28 cellular contexts compared by ENCODE assay signal in the genomic region with DNA sequence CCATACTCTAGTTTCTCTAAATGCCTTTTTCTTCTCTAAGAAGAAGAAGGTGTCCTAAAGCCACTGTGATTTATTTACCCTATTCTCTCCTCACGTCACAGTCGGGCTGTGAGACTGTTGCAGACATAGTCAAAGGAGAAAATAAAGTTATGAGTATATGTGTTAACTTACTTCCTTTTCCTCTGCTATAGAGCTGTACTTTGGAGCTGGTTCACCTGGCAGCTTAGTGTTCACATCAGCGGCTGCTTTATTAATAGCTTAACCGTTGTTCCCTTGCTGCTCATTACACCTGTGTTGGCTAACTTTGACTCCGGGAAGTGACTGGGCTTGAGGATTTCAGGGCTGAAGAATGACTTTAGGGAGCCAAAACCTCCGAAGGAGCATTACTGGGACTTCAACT. TPM values are rescaled to one million over a fixed set of nuclear protein-coding genes. Genes with fewer than 3 reads are reported as not detected.
A peak's percentile ranks its signal among the peaks of the same experiment; 100 is the strongest.
DNase-seq lines count a peak whose midpoint lies in the region; ATAC-seq and TF ChIP-seq lines count a peak whose summit lies in the region.
"Had no signal": no experiment of that assay in that cellular context is flagged by ENCODE, and none has a peak within 500 bp of the region (broad histone marks: within the 10 kb centered on the region; RNA-seq: fewer than 3 reads in every experiment).

No MANE protein-coding gene starts in this region.

- H3K9me3 ChIP-seq in colonic mucosa, result no peaks in the 10 kb centered on the region
- H3K9me3 ChIP-seq in lung (ENCODE audit: control insufficient read depth in 2 of 2, insufficient read depth in 1 of 2, low read length in 1 of 2), result no peaks in the 10 kb centered on the region
- no peaks in the 10 kb centered on the region for H3K9me3 ChIP-seq in skeletal muscle tissue (ENCODE audit: control insufficient read depth in 3 of 3, low read length in 3 of 3)
- H3K9me3 ChIP-seq: Caco-2 had no signal

- H3K4me1 Mint-ChIP-seq in IgD-negative memory B cell, result peaks cover 22 to 30% (median 24%) of the 10 kb centered on the region in 3 donors

- 70 to 83% methylated on average over 6 of the region's 6 CpGs for WGBS in lung, 2 donors

- intact Hi-C loops in colonic mucosa (cut with DNase I), result no loop called here

- DNase-seq in colonic mucosa (peak; percentile 63), lung (ENCODE audit: low spot score) (no peak), GM20000 (ENCODE audit: low spot score) (no peak), NCI-H345 treated with DMSO at 0.1 percent for 48 hours (lab: John Stamatoyannopoulos, UW; ENCODE audit: unreplicated experiment) (no peak)
- DNase-seq: activated CD4-positive, alpha-beta T cell treated with anti-CD3 and anti-CD28 coated beads for 4 hours; activated CD8-positive, alpha-beta memory T cell treated with anti-CD3 and anti-CD28 coated beads for 24 hours; activated gamma-delta T cell; activated T-cell treated with anti-CD3 and anti-CD28 coated beads, Interleukin-2, amount 50 U/mL, for 1 hour; Caco-2; cerebellar nuclear complex; DMS79 treated with DMSO at 0.1 percent for 48 hours; effector CD4-positive, alpha-beta T cell; foreskin fibroblast; hippocampal formation; immature natural killer cell; mesenchymal stem cell; natural killer cell; NCI-H1694 had no signal

- H3K9me3 Mint-ChIP-seq in IgD-negative memory B cell, result no peaks in the 10 kb centered on the region
- H3K9me3 Mint-ChIP-seq: immature natural killer cell; natural killer cell; T-helper 2 cell treated with Interferon-gamma antibody and Interleukin-4, amounts not matched to agents 5 μg/mL and 100 μg/mL, for 36 hours had no signal

- no peak for ATAC-seq in lung (ENCODE audit: insufficient read depth, low FRiP score)
- no peak for ATAC-seq in GM19463 (IDR thresholded peaks at IDR 0.05; ENCODE audit: unreplicated experiment)
- ATAC-seq: natural killer cell, sciatic nerve had no signal

- H3K4me3 ChIP-seq in colonic mucosa (no peak overlapping the region), lung (no peak overlapping the region), skeletal muscle tissue (ENCODE audit: low read length in 3 of 3) (peak overlapping the region in 1 of 3 donors; percentile 32)
- H3K4me3 ChIP-seq: BLaER1 had no signal

- peak overlapping the region in 1 of 4 donors; percentile 74 for H3K4me3 Mint-ChIP-seq in IgD-negative memory B cell
- H3K4me3 Mint-ChIP-seq: immature natural killer cell; natural killer cell; T-helper 2 cell treated with Interferon-gamma antibody and Interleukin-4, amounts not matched to agents 5 μg/mL and 100 μg/mL, for 36 hours had no signal

- no peak for TF ChIP-seq CTCF in colonic mucosa (IDR thresholded peaks at IDR 0.05)
- no peak for TF ChIP-seq CTCF in lung (IDR thresholded peaks at IDR 0.05; ENCODE audit: control extremely low read depth, extremely low read depth)
- no peak for TF ChIP-seq CTCF in GM20000 (IDR thresholded peaks at IDR 0.05; ENCODE audit: extremely low read depth, missing control alignments)

- H3K27ac ChIP-seq in colonic mucosa (peak overlapping the region; percentile 91), lung (ENCODE audit: low read depth in 1 of 2, low read length in 1 of 2) (peak overlapping the region; percentile 64 to 72), skeletal muscle tissue (ENCODE audit: low read depth, low read length) (peak overlapping the region; percentile 94)
- H3K27ac ChIP-seq: BLaER1, KMS-11, parathyroid adenoma had no signal

- H3K36me3 Mint-ChIP-seq in IgD-negative memory B cell, result peaks cover 3% of the 10 kb centered on the region
- H3K36me3 Mint-ChIP-seq: natural killer cell had no signal

- H3K27me3 ChIP-seq in colonic mucosa (no peaks in the 10 kb centered on the region), lung (ENCODE audit: control insufficient read depth, insufficient read depth) (no peaks in the 10 kb centered on the region), skeletal muscle tissue (ENCODE audit: control insufficient read depth in 3 of 3, insufficient read depth in 3 of 3, low read length in 3 of 3) (no peaks in the 10 kb centered on the region)

- H3K27me3 Mint-ChIP-seq in IgD-negative memory B cell, result no peaks in the 10 kb centered on the region

- H3K4me1 ChIP-seq in colonic mucosa, result peaks cover 12% of the 10 kb centered on the region
- peaks cover 2 to 5% of the 10 kb centered on the region in 2 donors for H3K4me1 ChIP-seq in lung (ENCODE audit: control insufficient read depth in 2 of 2, insufficient read depth in 2 of 2, low read length in 2 of 2)
- H3K4me1 ChIP-seq in skeletal muscle tissue (ENCODE audit: control insufficient read depth in 3 of 3, insufficient read depth in 3 of 3, low read length in 3 of 3), result peaks cover 20 to 31% (median 30%) of the 10 kb centered on the region in 3 donors
- H3K4me1 ChIP-seq: BLaER1, parathyroid adenoma had no signal

- H3K36me3 ChIP-seq in colonic mucosa (no peaks in the 10 kb centered on the region), lung (ENCODE audit: control insufficient read depth in 2 of 2, insufficient read depth in 2 of 2, low read length in 2 of 2) (peaks cover 0 to 3% of the 10 kb centered on the region in 2 donors), skeletal muscle tissue (ENCODE audit: control insufficient read depth in 3 of 3, insufficient read depth in 3 of 3, low read length in 3 of 3) (peaks cover 0 to 5% (median 4%) of the 10 kb centered on the region in 3 donors)
- H3K36me3 ChIP-seq: BLaER1 had no signal

- peak overlapping the region in 2 of 3 donors; percentile 6 to 98 for H3K27ac Mint-ChIP-seq in IgD-negative memory B cell
- H3K27ac Mint-ChIP-seq: immature natural killer cell; natural killer cell; T-helper 2 cell treated with Interferon-gamma antibody and Interleukin-4, amounts not matched to agents 5 μg/mL and 100 μg/mL, for 36 hours had no signal

- peak overlapping the region in 1 of 2 donors; percentile 99 for H3K9ac ChIP-seq in colonic mucosa (ENCODE audit: low read depth in 2 of 2, low read length in 2 of 2)
- H3K9ac ChIP-seq in skeletal muscle tissue (ENCODE audit: low read depth in 1 of 3, low read length in 3 of 3), result peak overlapping the region in 2 of 3 donors; percentile 54 to 70
- H3K9ac ChIP-seq: BLaER1, KMS-11, parathyroid adenoma had no signal

RNA-seq across cellular contexts. Expression of a gene that starts 3.6 kb away (rescaled TPM):
- 2.2 TPM for polyA plus RNA-seq in IgD-negative memory B cell
- 10 to 100 TPM; 52.1 to 88.5 TPM for total RNA-seq in colonic mucosa
- total RNA-seq in lung, result 10 to 100 TPM; 50.8 to 52.3 TPM
- polyA plus RNA-seq in lung, result 10 to 100 TPM; 19.9 to 28.4 TPM
- 3.7 TPM for total RNA-seq in skeletal muscle tissue

RNA-seq across cellular contexts. Expression of a gene that starts 5.7 kb away (rescaled TPM):
- polyA plus RNA-seq in IgD-negative memory B cell (0.98 TPM), lung (1 to 10 TPM; 3.4 to 3.7 TPM)
- total RNA-seq in colonic mucosa (1 to 10 TPM; 5.7 to 8.0 TPM), lung (10 to 100 TPM in 1 of 2 donors, 1 to 10 TPM in 1; 7.1 to 34.4 TPM), skeletal muscle tissue (13.0 TPM)

RNA-seq across cellular contexts. Expression of a gene that starts 24.1 kb away (rescaled TPM):
- polyA plus RNA-seq in IgD-negative memory B cell, result 0.14 TPM
- 10 to 100 TPM; 12.0 to 25.5 TPM for total RNA-seq in colonic mucosa
- total RNA-seq in lung, result 100 to 1,000 TPM; 123 to 130 TPM
- 10 to 100 TPM; 27.7 to 59.9 TPM for polyA plus RNA-seq in lung
- not detected for total RNA-seq in skeletal muscle tissue
- total RNA-seq: H4 had no signal

RNA-seq across cellular contexts. Expression of a gene that starts 32.0 kb away (rescaled TPM):
- polyA plus RNA-seq in IgD-negative memory B cell, result not detected
- total RNA-seq in colonic mucosa, result 1 to 10 TPM; 5.0 to 9.6 TPM
- 1 to 10 TPM; 4.2 to 6.5 TPM for total RNA-seq in lung
- polyA plus RNA-seq in lung, result 1 to 10 TPM; 2.6 to 5.1 TPM
- total RNA-seq in skeletal muscle tissue, result not detected
- total RNA-seq: H4, HT1080, natural killer cell had no signal

RNA-seq across cellular contexts. Expression of a gene that starts 47.4 kb away (rescaled TPM):
- polyA plus RNA-seq in IgD-negative memory B cell (not detected), lung (100 to 1,000 TPM in 1 of 2 donors, 10 to 100 TPM in 1; 21.2 to 213 TPM)
- total RNA-seq in colonic mucosa (1 to 10 TPM; 1.9 to 2.3 TPM), lung (100 to 1,000 TPM; 158 to 203 TPM), skeletal muscle tissue (0.52 TPM)
- total RNA-seq: HT1080, natural killer cell had no signal
- polyA plus RNA-seq: immature natural killer cell had no signal

Comparison
In these comparisons a context has a peak if more than half of its experiments do, and no peak if none do; other contexts are left out.
1. RNA of a gene that starts 3.6 kb away (total RNA-seq): 52.1 to 88.5 TPM in colonic mucosa and 50.8 to 52.3 TPM in lung; 3.7 TPM in skeletal muscle tissue (single experiment); every median in the first group is over 10 times any median in the second.
2. RNA of a gene that starts 24.1 kb away (total RNA-seq): 123 to 130 TPM in lung and 12.0 to 25.5 TPM in colonic mucosa; not detected in skeletal muscle tissue (single experiment); every median in the first group is over 10 times any median in the second.
3. Peak in every context shown above with its lines, with median percentiles within 50 percentile points of each other: H3K27ac ChIP-seq.